ENCODE assay signal across 8 cellular contexts in genomic region chr6:7087066-7087465, GRCh38. TPM values are rescaled to one million over a fixed set of nuclear protein-coding genes. Genes with fewer than 3 reads are reported as not detected.
DNase-seq lines count a peak whose midpoint lies in the region; ATAC-seq and TF ChIP-seq lines count a peak whose summit lies in the region.

No MANE protein-coding gene starts in this region.

- WGBS in hepatocyte (ENCODE audit: low lambda C conversion rate, missing lambda C conversion rate) = 53% methylated on average over 3 of the region's 3 CpGs

- H3K4me3 Mint-ChIP-seq in T-helper 17 cell = peak overlapping the region; percentile 90
- H3K4me3 Mint-ChIP-seq in stimulated activated naive CD8-positive, alpha-beta T cell treated with anti-CD3 and anti-CD28 coated beads, Interleukin-15, amount 100 ng/mL, for 72 hours = peak overlapping the region; percentile 56 to 62

- H3K4me3 ChIP-seq in hepatocyte = no peak overlapping the region

- H3K36me3 Mint-ChIP-seq in T-helper 17 cell (ENCODE audit: low read depth) = no peaks in the 10 kb centered on the region

- H3K27me3 Mint-ChIP-seq in T-helper 17 cell = no peaks in the 10 kb centered on the region
- H3K27me3 Mint-ChIP-seq in stimulated activated naive CD8-positive, alpha-beta T cell treated with anti-CD3 and anti-CD28 coated beads, Interleukin-15, amount 100 ng/mL, for 72 hours = peaks cover 12% of the 10 kb centered on the region

- H3K79me2 ChIP-seq in hepatocyte = no peaks in the 10 kb centered on the region

- H3K27ac ChIP-seq in hepatocyte = peak overlapping the region; percentile 87

- H3K9me3 ChIP-seq in T-helper 17 cell (ENCODE audit: control insufficient read depth, low read length, poor library complexity, severe bottlenecking) (no peaks in the 10 kb centered on the region), hepatocyte (ENCODE audit: low read depth) (no peaks in the 10 kb centered on the region)

- H3K9me3 Mint-ChIP-seq in stimulated activated naive CD8-positive, alpha-beta T cell treated with anti-CD3 and anti-CD28 coated beads, Interleukin-15, amount 100 ng/mL, for 72 hours = no peaks in the 10 kb centered on the region

- TF ChIP-seq CTCF in hepatocyte (IDR thresholded peaks at IDR 0.05; ENCODE audit: poor library complexity) = no peak

- H3K4me2 ChIP-seq in hepatocyte = peak overlapping the region; percentile 51

- H3K27ac Mint-ChIP-seq in T-helper 17 cell = peak overlapping the region; percentile 96
- peak overlapping the region; percentile 72 for H3K27ac Mint-ChIP-seq in stimulated activated naive CD8-positive, alpha-beta T cell treated with anti-CD3 and anti-CD28 coated beads, Interleukin-15, amount 100 ng/mL, for 72 hours

- no peaks in the 10 kb centered on the region for H3K27me3 ChIP-seq in hepatocyte

- peak; percentile 72 for DNase-seq in AML-193 (lab: John Stamatoyannopoulos, UW)
- DNase-seq in T-helper 17 cell = no peak
- no peak for DNase-seq in hepatocyte (ENCODE audit: low spot score)
- no peak for DNase-seq in stimulated activated naive CD8-positive, alpha-beta T cell treated with anti-CD3 and anti-CD28 coated beads, Interleukin-15, amount 100 ng/mL, for 72 hours
- no peak for DNase-seq in NCI-H526 (lab: John Stamatoyannopoulos, UW)
- DNase-seq in dedifferentiated amniotic fluid mesenchymal stem cell (ENCODE audit: extremely low spot score) = no peak
- no peak for DNase-seq in NCI-H1048 (lab: John Stamatoyannopoulos, UW)

- peaks cover 11% of the 10 kb centered on the region for H3K4me1 ChIP-seq in hepatocyte (ENCODE audit: insufficient read depth)

- no peaks in the 10 kb centered on the region for H3K9me2 ChIP-seq in hepatocyte (replicated peaks; ENCODE audit: insufficient read depth)

- H2AFZ ChIP-seq in hepatocyte = peak overlapping the region; percentile 15

- ATAC-seq in GM21723 (IDR thresholded peaks at IDR 0.05; ENCODE audit: unreplicated experiment) = peak; percentile 9
- no peak for ATAC-seq in T-helper 17 cell
- no peak for ATAC-seq in stimulated activated naive CD8-positive, alpha-beta T cell treated with anti-CD3 and anti-CD28 coated beads, Interleukin-15, amount 100 ng/mL, for 72 hours

- H4K20me1 ChIP-seq in hepatocyte (ENCODE audit: insufficient read depth, poor library complexity, severe bottlenecking) = no peaks in the 10 kb centered on the region

- peaks cover 20% of the 10 kb centered on the region for H3K4me1 Mint-ChIP-seq in T-helper 17 cell
- H3K4me1 Mint-ChIP-seq in stimulated activated naive CD8-positive, alpha-beta T cell treated with anti-CD3 and anti-CD28 coated beads, Interleukin-15, amount 100 ng/mL, for 72 hours = peaks cover 50% of the 10 kb centered on the region

- H3K36me3 ChIP-seq in hepatocyte (replicated peaks; ENCODE audit: insufficient read depth, low read depth) = no peaks in the 10 kb centered on the region

RNA-seq across cellular contexts. Expression of gene RREB1, which starts 20.7 kb away (rescaled TPM):
- 10 to 100 TPM; 34.7 to 48.1 TPM for total RNA-seq in T-helper 17 cell
- 23.6 and 28.7 TPM in 2 replicates for total RNA-seq in hepatocyte
- 15.2 and 19.7 TPM in 2 replicates for polyA plus RNA-seq in hepatocyte

Comparison
In these comparisons a context has a peak if more than half of its experiments do, and no peak if none do; other contexts are left out.
1. DNase-seq: peak in AML-193 (2 of 2); none in T-helper 17 cell (0 of 3), hepatocyte (single experiment), stimulated activated naive CD8-positive, alpha-beta T cell treated with anti-CD3 and anti-CD28 coated beads, Interleukin-15, amount 100 ng/mL, for 72 hours (0 of 2), NCI-H526 (0 of 2), dedifferentiated amniotic fluid mesenchymal stem cell (single experiment) and NCI-H1048 (single experiment).